In genomic region chr13:100808330-100808729, GRCh38 we compare ENCODE assay signal across 18 cellular contexts.
"Had no signal": no experiment of that assay in that cellular context is flagged by ENCODE, and none has a peak within 500 bp of the region (broad histone marks: within the 10 kb centered on the region; RNA-seq: fewer than 3 reads in every experiment).

No MANE protein-coding gene starts in this region.

- FAIRE-seq: bronchial epithelial cell had no signal

- H3K9me3 ChIP-seq: adrenal gland, lower lobe of right lung, suprapubic skin had no signal

- H3K4me1 ChIP-seq: adrenal gland, lower lobe of right lung, suprapubic skin had no signal

- H3K4me3 ChIP-seq: adrenal gland, lower lobe of right lung, suprapubic skin had no signal

- H3K27me3 ChIP-seq: adrenal gland had no signal

- ATAC-seq: activated CD4-positive, alpha-beta T cell treated with anti-CD3 and anti-CD28 coated beads for 36 hours; activated naive CD4-positive, alpha-beta T cell treated with anti-CD3 and anti-CD28 coated beads, Interleukin-2, amount 50 U/mL, for 72 hours; effector memory CD8-positive, alpha-beta T cell; lower lobe of right lung; stimulated activated naive CD8-positive, alpha-beta T cell treated with anti-CD3 and anti-CD28 coated beads, Interleukin-15, Interleukin-2, amounts not matched to agents 100 U/mL and 50 U/mL, for 24 hours had no signal

- H3K27ac ChIP-seq: adrenal gland, lower lobe of right lung, suprapubic skin had no signal

- DNase-seq: activated CD4-positive, alpha-beta T cell treated with anti-CD3 and anti-CD28 coated beads for 36 hours; activated CD4-positive, alpha-beta T cell treated with anti-CD3 and anti-CD28 coated beads, Interleukin-2, amount 50 U/mL, for 48 hours; activated gamma-delta T cell treated with Interleukin-2 at 50 U/mL for 16 hours; adrenal gland; effector memory CD8-positive, alpha-beta T cell; glutamatergic neuron; hippocampal formation; islet precursor cell; lower lobe of right lung; occipital lobe; stimulated activated CD4-positive, alpha-beta T cell treated with anti-CD3 and anti-CD28 coated beads, Interleukin-12 subunit alpha, Interleukin-12 subunit beta, amount 100 ng/mL, for 4 hours; stimulated activated CD4-positive, alpha-beta T cell treated with anti-CD3 and anti-CD28 coated beads, Interleukin-1b, Interleukin-23, amount 100 ng/mL, for 48 hours; stimulated activated naive CD8-positive, alpha-beta T cell treated with anti-CD3 and anti-CD28 coated beads, Interleukin-15, Interleukin-2, amounts not matched to agents 100 U/mL and 50 U/mL, for 24 hours; SW 1271; T-helper 2 cell had no signal

- H3K36me3 ChIP-seq: adrenal gland, lower lobe of right lung, suprapubic skin had no signal
